Comparison of ENCODE assay signal across 10 cellular contexts in genomic region chr4:123506311-123506685, GRCh38.
DNase-seq lines count a peak whose midpoint lies in the region; FAIRE-seq and TF ChIP-seq lines count a peak whose summit lies in the region.
"Had no signal": no experiment of that assay in that cellular context is flagged by ENCODE, and none has a peak within 500 bp of the region (broad histone marks: within the 10 kb centered on the region; RNA-seq: fewer than 3 reads in every experiment).

No MANE protein-coding gene starts in this region.

- H3K36me3 ChIP-seq in bronchial epithelial cell (ENCODE audit: control insufficient read depth, insufficient read depth, low read length) (no peaks in the 10 kb centered on the region), mesodermal cell (ENCODE audit: control insufficient read depth, insufficient read depth, low read length) (no peaks in the 10 kb centered on the region), testis (ENCODE audit: low read depth, missing control alignments) (no peaks in the 10 kb centered on the region)

- H3K4me1 ChIP-seq in mesodermal cell (ENCODE audit: control insufficient read depth, insufficient read depth, low read length, poor library complexity, severe bottlenecking), result peaks cover 6% of the 10 kb centered on the region
- peaks cover 3% of the 10 kb centered on the region for H3K4me1 ChIP-seq in testis

- WGBS in mesodermal cell (ENCODE audit: insufficient coverage in 2 of 2), 2 experiments, result 23 to 61% methylated on average over 3 to 9 of the region's 9 CpGs
- 28 to 40% methylated on average over 9 of the region's 9 CpGs for WGBS in testis, 2 donors

- H3K27me3 ChIP-seq in bronchial epithelial cell (ENCODE audit: control insufficient read depth, insufficient read depth, low read length), result no peaks in the 10 kb centered on the region
- H3K27me3 ChIP-seq in testis, result no peaks in the 10 kb centered on the region

- peaks cover 38% of the 10 kb centered on the region for H3K27me3 Mint-ChIP-seq in T-helper 1 cell treated with Interleukin-12 subunit alpha and Interleukin-12 subunit beta and Interleukin-4 antibody, amounts not matched to agents 30 μg/mL and 1 μg/mL, for 36 hours (ENCODE audit: low read depth)

- peak; percentile 77 for FAIRE-seq in bronchial epithelial cell (lab: Jason Lieb, UNC)
- FAIRE-seq: GM12878, RCC 7860 had no signal

- peak overlapping the region; percentile 42 for H3K4me3 Mint-ChIP-seq in T-helper 1 cell treated with Interleukin-12 subunit alpha and Interleukin-12 subunit beta and Interleukin-4 antibody, amounts not matched to agents 30 μg/mL and 1 μg/mL, for 36 hours

- intact Hi-C loops in testis (cut with DNase I; ENCODE audit: low total_unique reads), result no loop called here

- H3K36me3 Mint-ChIP-seq in T-helper 1 cell treated with Interleukin-12 subunit alpha and Interleukin-12 subunit beta and Interleukin-4 antibody, amounts not matched to agents 30 μg/mL and 1 μg/mL, for 36 hours (ENCODE audit: low read depth), result peaks cover 3% of the 10 kb centered on the region

- no peak for TF ChIP-seq POLR2A in testis (IDR thresholded peaks at IDR 0.05)

- TF ChIP-seq CTCF in bronchial epithelial cell (IDR thresholded peaks at IDR 0.05; ENCODE audit: insufficient read depth, low read length, severe bottlenecking) (no peak), testis (IDR thresholded peaks at IDR 0.05) (no peak)

- H3K27ac Mint-ChIP-seq in T-helper 1 cell treated with Interleukin-12 subunit alpha and Interleukin-12 subunit beta and Interleukin-4 antibody, amounts not matched to agents 30 μg/mL and 1 μg/mL, for 36 hours, result no peak overlapping the region

- no peak for DNase-seq in T-helper 1 cell
- no peak for DNase-seq in bronchial epithelial cell (ENCODE audit: low read depth)
- no peak for DNase-seq in testis
- no peak for DNase-seq in COR-L47 (lab: John Stamatoyannopoulos, UW)
- no peak for DNase-seq in NCI-H1105 (lab: John Stamatoyannopoulos, UW)
- DNase-seq in glomerular visceral epithelial cell (ENCODE audit: extremely low spot score), result no peak

- H3K4me1 Mint-ChIP-seq in T-helper 1 cell treated with Interleukin-12 subunit alpha and Interleukin-12 subunit beta and Interleukin-4 antibody, amounts not matched to agents 30 μg/mL and 1 μg/mL, for 36 hours (ENCODE audit: low read depth), result peaks cover 7% of the 10 kb centered on the region

- H3K4me3 ChIP-seq in bronchial epithelial cell (ENCODE audit: low read depth, low read length), result peak overlapping the region; percentile 56
- H3K4me3 ChIP-seq in mesodermal cell (ENCODE audit: extremely low read depth, insufficient read depth, low read length, poor library complexity, severe bottlenecking), result peak overlapping the region; percentile 42
- H3K4me3 ChIP-seq in testis, result peak overlapping the region; percentile 57 to 63

- H3K9me3 Mint-ChIP-seq in T-helper 1 cell treated with Interleukin-12 subunit alpha and Interleukin-12 subunit beta and Interleukin-4 antibody, amounts not matched to agents 30 μg/mL and 1 μg/mL, for 36 hours, result peaks cover 3% of the 10 kb centered on the region

- no peaks in the 10 kb centered on the region for H3K9me3 ChIP-seq in mesodermal cell (ENCODE audit: control insufficient read depth, low read length)
- no peaks in the 10 kb centered on the region for H3K9me3 ChIP-seq in testis

- peak overlapping the region; percentile 95 for H3K27ac ChIP-seq in mesodermal cell (ENCODE audit: low read depth, low read length, severe bottlenecking)
- peak overlapping the region; percentile 68 to 69 for H3K27ac ChIP-seq in testis
